ENCODE assay signal across 8 cellular contexts in genomic region chr14:101875726-101876268, GRCh38.
A peak's percentile ranks its signal among the peaks of the same experiment; 100 is the strongest.
DNase-seq lines count a peak whose midpoint lies in the region; ATAC-seq and TF ChIP-seq lines count a peak whose summit lies in the region.

No MANE protein-coding gene starts in this region.

- no peak for ATAC-seq in activated T-cell treated with anti-CD3 and anti-CD28 coated beads, Interleukin-2, amount 50 U/mL, for 72 hours (replicated peaks in 1 of 2)
- peak; percentile 31 for ATAC-seq in HG03280 (IDR thresholded peaks at IDR 0.05; ENCODE audit: unreplicated experiment)

- no peaks in the 10 kb centered on the region for H3K9me3 Mint-ChIP-seq in activated T-cell treated with anti-CD3 and anti-CD28 coated beads, Interleukin-2, amount 50 U/mL, for 72 hours
- peaks cover 0 to 5% (median 3%) of the 10 kb centered on the region in 5 experiments for H3K9me3 Mint-ChIP-seq in brain

- H3K4me3 ChIP-seq in suprapubic skin, result no peak overlapping the region

- H3K36me3 Mint-ChIP-seq in activated T-cell treated with anti-CD3 and anti-CD28 coated beads, Interleukin-2, amount 50 U/mL, for 72 hours (ENCODE audit: insufficient read depth in 2 of 2), result peaks cover 4 to 17% of the 10 kb centered on the region in 2 donors
- H3K36me3 Mint-ChIP-seq in brain, result peaks cover 54% of the 10 kb centered on the region

- H3K4me1 Mint-ChIP-seq in activated T-cell treated with anti-CD3 and anti-CD28 coated beads, Interleukin-2, amount 50 U/mL, for 72 hours (ENCODE audit: low read depth), result peaks cover 87% of the 10 kb centered on the region
- peaks cover 42% of the 10 kb centered on the region for H3K4me1 Mint-ChIP-seq in brain

- no peak for TF ChIP-seq POLR2A in suprapubic skin (IDR thresholded peaks at IDR 0.05)

- peaks cover 11% of the 10 kb centered on the region for H3K4me1 ChIP-seq in suprapubic skin

- H3K27me3 ChIP-seq in suprapubic skin, result no peaks in the 10 kb centered on the region

- TF ChIP-seq EP300 in suprapubic skin (IDR thresholded peaks at IDR 0.05), result no peak

- H3K27ac Mint-ChIP-seq in activated T-cell treated with anti-CD3 and anti-CD28 coated beads, Interleukin-2, amount 50 U/mL, for 72 hours, result peak overlapping the region; percentile 82
- peak overlapping the region; percentile 38 to 74 (median 46) for H3K27ac Mint-ChIP-seq in brain

- H3K27me3 Mint-ChIP-seq in activated T-cell treated with anti-CD3 and anti-CD28 coated beads, Interleukin-2, amount 50 U/mL, for 72 hours (ENCODE audit: low read depth), result no peaks in the 10 kb centered on the region
- peaks cover 5% of the 10 kb centered on the region for H3K27me3 Mint-ChIP-seq in brain

- TF ChIP-seq CTCF in brain (conservative IDR thresholded peaks at IDR 0.05) (no peak), suprapubic skin (IDR thresholded peaks at IDR 0.05) (no peak)

- peak overlapping the region; percentile 11 for H3K27ac ChIP-seq in suprapubic skin

- DNase-seq in activated T-cell treated with anti-CD3 and anti-CD28 coated beads, Interleukin-2, amount 50 U/mL, for 72 hours, result no peak
- DNase-seq in activated T-cell treated with anti-CD3 and anti-CD28 coated beads, Interleukin-2, amount 50 U/mL, for 1 hour, result no peak
- no peak for DNase-seq in suprapubic skin (ENCODE audit: low spot score in 2 of 2)
- no peak for DNase-seq in OCI-M2 (lab: John Stamatoyannopoulos, UW; ENCODE audit: unreplicated experiment)
- DNase-seq in amniotic stem cell (lab: John Stamatoyannopoulos, UW), result no peak
- DNase-seq in stimulated activated CD4-positive, alpha-beta T cell treated with anti-CD3 and anti-CD28 coated beads, Interleukin-1b, Interleukin-23, amount 100 ng/mL, for 48 hours, result no peak

- H3K4me3 Mint-ChIP-seq in activated T-cell treated with anti-CD3 and anti-CD28 coated beads, Interleukin-2, amount 50 U/mL, for 72 hours, result peak overlapping the region; percentile 63 to 77
- H3K4me3 Mint-ChIP-seq in brain, result peak overlapping the region in 4 of 5 experiments; percentile 1 to 13 (median 2)

- peaks cover 9% of the 10 kb centered on the region for H3K36me3 ChIP-seq in suprapubic skin

- H3K9me3 ChIP-seq in suprapubic skin, result no peaks in the 10 kb centered on the region

- 58% methylated on average over 6 of the region's 6 CpGs for WGBS in suprapubic skin
